In genomic region chr17:3693829-3694231, GRCh38 we compare ENCODE assay signal across 9 cellular contexts. TPM values are rescaled to one million over a fixed set of nuclear protein-coding genes. Genes with fewer than 3 reads are reported as not detected.
DNase-seq lines count a peak whose midpoint lies in the region; ATAC-seq and TF ChIP-seq lines count a peak whose summit lies in the region.
"Had no signal": no experiment of that assay in that cellular context is flagged by ENCODE, and none has a peak within 500 bp of the region (broad histone marks: within the 10 kb centered on the region; RNA-seq: fewer than 3 reads in every experiment).

No MANE protein-coding gene starts in this region.

- peaks cover 5% of the 10 kb centered on the region for H3K9me3 Mint-ChIP-seq in activated CD8-positive, alpha-beta T cell treated with anti-CD3 and anti-CD28 coated beads for 36 hours

- H3K27me3 Mint-ChIP-seq in activated CD8-positive, alpha-beta T cell treated with anti-CD3 and anti-CD28 coated beads for 36 hours, result no peaks in the 10 kb centered on the region

- peak overlapping the region; percentile 87 for H3K4me3 Mint-ChIP-seq in activated CD8-positive, alpha-beta T cell treated with anti-CD3 and anti-CD28 coated beads for 36 hours

- POLR2A ChIA-PET in activated CD8-positive, alpha-beta T cell treated with anti-CD3 and anti-CD28 coated beads for 36 hours (lab: Charles Lee), result interaction anchor here (0.6 to 7.6 kb wide), 3 partner anchors 16 to 35 kb away, joined by 3 to 75 read pairs (median 3); no protein-coding TSS in a partner anchor

- no peak for TF ChIP-seq CTCF in activated CD8-positive, alpha-beta T cell treated with anti-CD3 and anti-CD28 coated beads for 36 hours (IDR thresholded peaks at IDR 0.05)

- intact Hi-C loops in activated CD8-positive, alpha-beta T cell treated with anti-CD3 and anti-CD28 coated beads for 36 hours (cut with micrococcal nuclease), result no loop called here

- DNase-seq in activated CD4-positive, CD25-positive, alpha-beta regulatory T cell (lab: John Stamatoyannopoulos, UW), result no peak
- DNase-seq in activated CD8-positive, alpha-beta T cell treated with anti-CD3 and anti-CD28 coated beads for 36 hours, result peak; percentile 88
- peak; percentile 53 to 70 for DNase-seq in stimulated activated CD8-positive, alpha-beta memory T cell treated with anti-CD3 and anti-CD28 coated beads, Interleukin-15, amount 100 ng/mL, for 48 hours (ENCODE audit: low read depth in 2 of 2)
- no peak for DNase-seq in HCEC 1CT
- no peak for DNase-seq in NCI-H2081 treated with DMSO at 0.1 percent for 48 hours (lab: John Stamatoyannopoulos, UW)
- DNase-seq: NCI-H187 treated with DMSO at 0.1 percent for 48 hours had no signal

- peaks cover 18% of the 10 kb centered on the region for H3K4me1 Mint-ChIP-seq in activated CD8-positive, alpha-beta T cell treated with anti-CD3 and anti-CD28 coated beads for 36 hours (ENCODE audit: low read depth)

- H3K27ac Mint-ChIP-seq in activated CD8-positive, alpha-beta T cell treated with anti-CD3 and anti-CD28 coated beads for 36 hours, result peak overlapping the region; percentile 70

- H3K36me3 Mint-ChIP-seq in activated CD8-positive, alpha-beta T cell treated with anti-CD3 and anti-CD28 coated beads for 36 hours (ENCODE audit: low read depth), result peaks cover 11% of the 10 kb centered on the region

- peak; percentile 61 to 72 for ATAC-seq in activated CD4-positive, CD25-positive, alpha-beta regulatory T cell treated with anti-CD3 and anti-CD28 coated beads, Interleukin-2, amount 50 U/mL, for 24 hours
- ATAC-seq in HG03095 (IDR thresholded peaks at IDR 0.05; ENCODE audit: unreplicated experiment), result peak; percentile 30
- peak; percentile 57 for ATAC-seq in activated CD8-positive, alpha-beta T cell treated with anti-CD3 and anti-CD28 coated beads for 36 hours
- no peak for ATAC-seq in GM21526 (IDR thresholded peaks at IDR 0.05; ENCODE audit: low FRiP score, unreplicated experiment)

- CTCF ChIA-PET in activated CD8-positive, alpha-beta T cell treated with anti-CD3 and anti-CD28 coated beads for 36 hours (lab: Charles Lee), result interaction anchor here (0.8 to 3.8 kb wide), 5 partner anchors 10 to 44 kb away, joined by 3 to 22 read pairs (median 3); no protein-coding TSS in a partner anchor

RNA-seq across cellular contexts. Expression of gene P2RX5, which starts 2.1 kb away (rescaled TPM):
- 10 to 100 TPM; 35.7 to 39.5 TPM for total RNA-seq in activated CD8-positive, alpha-beta T cell treated with anti-CD3 and anti-CD28 coated beads for 36 hours

RNA-seq across cellular contexts. Expression of gene EMC6, which starts 25.2 kb away (rescaled TPM):
- 10 to 100 TPM; 50.8 to 58.7 TPM for total RNA-seq in activated CD8-positive, alpha-beta T cell treated with anti-CD3 and anti-CD28 coated beads for 36 hours

RNA-seq across cellular contexts. Expression of gene TAX1BP3, which starts 25.5 kb away (rescaled TPM):
- total RNA-seq in activated CD8-positive, alpha-beta T cell treated with anti-CD3 and anti-CD28 coated beads for 36 hours, result 10 to 100 TPM; 14.3 to 15.1 TPM

RNA-seq across cellular contexts. Expression of gene HASPIN, which starts 29.9 kb away (rescaled TPM):
- total RNA-seq in activated CD8-positive, alpha-beta T cell treated with anti-CD3 and anti-CD28 coated beads for 36 hours, result 10 to 100 TPM; 20.7 to 21.3 TPM

RNA-seq across cellular contexts. Expression of gene CTNS, which starts 57.3 kb away (rescaled TPM):
- total RNA-seq in activated CD8-positive, alpha-beta T cell treated with anti-CD3 and anti-CD28 coated beads for 36 hours, result 1 to 10 TPM; 6.4 to 9.3 TPM

Comparison
In these comparisons a context has a peak if more than half of its experiments do, and no peak if none do; other contexts are left out.
1. DNase-seq: peak in activated CD8-positive, alpha-beta T cell treated with anti-CD3 and anti-CD28 coated beads for 36 hours (single experiment) and stimulated activated CD8-positive, alpha-beta memory T cell treated with anti-CD3 and anti-CD28 coated beads, Interleukin-15, amount 100 ng/mL, for 48 hours (2 of 2); none in activated CD4-positive, CD25-positive, alpha-beta regulatory T cell (0 of 4), HCEC 1CT (single experiment) and NCI-H2081 treated with DMSO at 0.1 percent for 48 hours (single experiment).